16 cellular contexts compared by ENCODE assay signal in genomic region chr3:12473503-12473902, GRCh38.
"Had no signal": no experiment of that assay in that cellular context is flagged by ENCODE, and none has a peak within 500 bp of the region (broad histone marks: within the 10 kb centered on the region; RNA-seq: fewer than 3 reads in every experiment).

No MANE protein-coding gene starts in this region.

- H3K9me3 ChIP-seq: suprapubic skin had no signal

- H3K4me3 ChIP-seq: suprapubic skin had no signal

- H3K27me3 ChIP-seq: suprapubic skin had no signal

- DNase-seq: activated CD4-positive, alpha-beta T cell treated with anti-CD3 and anti-CD28 coated beads, Interleukin-2, amount 50 U/mL, for 4 hours; activated naive CD8-positive, alpha-beta T cell treated with anti-CD3 and anti-CD28 coated beads, Interleukin-2, amount 10 ng/mL, durations not matched to agents 7 days and 5 days; activated T-cell treated with anti-CD3 and anti-CD28 coated beads, Interleukin-2, amount 50 U/mL, for 72 hours; anterior cingulate cortex; cerebellar nuclear complex; effector memory CD8-positive, alpha-beta T cell; hypothalamus; left ventricle myocardium superior; naive thymus-derived CD8-positive, alpha-beta T cell; nucleus accumbens; small intestine; stimulated activated CD4-positive, alpha-beta T cell treated with anti-CD3 and anti-CD28 coated beads, Interleukin-4, amount 100 ng/mL, for 4 hours; stimulated activated CD8-positive, alpha-beta memory T cell treated with anti-CD3 and anti-CD28 coated beads, Interleukin-4, amount 100 ng/mL, for 48 hours; SW 1271 had no signal

- ATAC-seq: activated CD4-positive, CD25-positive, alpha-beta regulatory T cell treated with anti-CD3 and anti-CD28 coated beads, Interleukin-2, amount 50 U/mL, for 24 hours; effector memory CD8-positive, alpha-beta T cell; left ventricle myocardium superior; naive thymus-derived CD8-positive, alpha-beta T cell had no signal

- H3K27ac ChIP-seq: suprapubic skin had no signal

- H3K36me3 ChIP-seq: suprapubic skin had no signal
